9 cellular contexts compared by ENCODE assay signal in genomic region chr22:22210375-22210774, GRCh38. TPM values are rescaled to one million over a fixed set of nuclear protein-coding genes. Genes with fewer than 3 reads are reported as not detected.
DNase-seq lines count a peak whose midpoint lies in the region; ATAC-seq and TF ChIP-seq lines count a peak whose summit lies in the region.
"Had no signal": no experiment of that assay in that cellular context is flagged by ENCODE, and none has a peak within 500 bp of the region (broad histone marks: within the 10 kb centered on the region; RNA-seq: fewer than 3 reads in every experiment).

No MANE protein-coding gene starts in this region.

- H3K36me3 Mint-ChIP-seq in Calu3 (ENCODE audit: insufficient read depth, unreplicated experiment): no peaks in the 10 kb centered on the region

- no peaks in the 10 kb centered on the region for H3K27me3 Mint-ChIP-seq in Calu3 (ENCODE audit: unreplicated experiment)

- H3K4me1 Mint-ChIP-seq in Calu3 (ENCODE audit: low read depth, unreplicated experiment): peaks cover 28% of the 10 kb centered on the region

- TF ChIP-seq CTCF in Calu3 (IDR thresholded peaks at IDR 0.05; ENCODE audit: unreplicated experiment) (no peak), NB4 (IDR thresholded peaks at IDR 0.05; ENCODE audit: low read depth, low read length) (no peak)

- DNase-seq in Calu3 (peak; percentile 38), NB4 (ENCODE audit: low read depth) (peak; percentile 13), renal cortical epithelial cell (ENCODE audit: low read depth) (peak; percentile 92), SHP77 (lab: John Stamatoyannopoulos, UW) (no peak), G401 (ENCODE audit: low spot score) (no peak)
- DNase-seq in activated gamma-delta T cell treated with anti-CD3 and anti-CD28 coated beads, Interleukin-2, amount 50 U/mL, for 16 hours (ENCODE audit: low read depth): peak; percentile 24
- DNase-seq: lower lobe of right lung had no signal

- no peak overlapping the region for H3K27ac Mint-ChIP-seq in Calu3 (ENCODE audit: unreplicated experiment)

- BruUV-seq in Calu3 (replicated peaks; lab: Mats Ljungman, UMichigan): no TSS peak

- ATAC-seq in HG02938 (IDR thresholded peaks at IDR 0.05; ENCODE audit: unreplicated experiment) (no peak), HG02970 (IDR thresholded peaks at IDR 0.05; ENCODE audit: low FRiP score, unreplicated experiment) (no peak)
- ATAC-seq: lower lobe of right lung had no signal

- in situ Hi-C loops in G401 (cut with HindIII; ENCODE audit: low sequenced_read_pairs): no loop called here

- no peak for TF ChIP-seq POLR2A in NB4 (IDR thresholded peaks at IDR 0.05; ENCODE audit: extremely low read depth, insufficient read length)

- H3K4me3 Mint-ChIP-seq in Calu3 (ENCODE audit: low read depth, unreplicated experiment): no peak overlapping the region

- intact Hi-C loops in Calu3 (cut with micrococcal nuclease; ENCODE audit: unreplicated experiment): no loop called here

- H3K4me3 ChIP-seq in NB4 (ENCODE audit: low read depth, low read length): no peak overlapping the region
- H3K4me3 ChIP-seq: lower lobe of right lung had no signal

- CTCF ChIA-PET in Calu3 (lab: Charles Lee): interaction anchor here (1.1 kb wide), 2 partner anchors 15 to 25 kb away, joined by 3 to 5 read pairs; no protein-coding TSS in a partner anchor

- H3K9me3 Mint-ChIP-seq in Calu3 (ENCODE audit: low read depth, unreplicated experiment): no peaks in the 10 kb centered on the region

RNA-seq across cellular contexts. Expression of gene VPREB1, which starts 34.2 kb away (rescaled TPM):
- not detected in 2 replicates for total RNA-seq in Calu3 (2022)
- total RNA-seq in renal cortical epithelial cell: not detected in 2 replicates
- total RNA-seq in G401 (2014; rRNA removed; shearing (Covaris generic)): not detected in 2 replicates
- total RNA-seq: lower lobe of right lung had no signal

Comparison
In these comparisons a context has a peak if more than half of its experiments do, and no peak if none do; other contexts are left out.
1. DNase-seq: peak in Calu3 (single experiment), NB4 (single experiment), activated gamma-delta T cell treated with anti-CD3 and anti-CD28 coated beads, Interleukin-2, amount 50 U/mL, for 16 hours (single experiment) and renal cortical epithelial cell (single experiment); none in SHP77 (0 of 2) and G401 (single experiment).